In genomic region chr2:11749646-11750349, GRCh38 we compare ENCODE assay signal across 8 cellular contexts. TPM values are rescaled to one million over a fixed set of nuclear protein-coding genes. Genes with fewer than 3 reads are reported as not detected.
DNase-seq lines count a peak whose midpoint lies in the region; ATAC-seq and TF ChIP-seq lines count a peak whose summit lies in the region.

No MANE protein-coding gene starts in this region.

- no peak for TF ChIP-seq CTCF in CD8-positive, alpha-beta T cell (IDR thresholded peaks at IDR 0.05)

- CTCF ChIA-PET in CD8-positive, alpha-beta T cell (lab: Charles Lee), result interaction anchor here (1.1 to 5.1 kb wide), 6 partner anchors 11 to 57 kb away, joined by 3 to 45 read pairs (median 6); no protein-coding TSS in a partner anchor
- CTCF ChIA-PET in activated CD4-positive, alpha-beta memory T cell treated with anti-CD3 and anti-CD28 coated beads, Interleukin-2, amount 10 ng/mL, durations not matched to agents 7 days and 5 days (lab: Charles Lee), result interaction anchor here (0.9 to 2.4 kb wide), 4 partner anchors 11 to 57 kb away, joined by 3 to 20 read pairs (median 9); no protein-coding TSS in a partner anchor

- H3K9me3 ChIP-seq in CD8-positive, alpha-beta T cell (ENCODE audit: low read length), result no peaks in the 10 kb centered on the region

- no peaks in the 10 kb centered on the region for H3K27me3 Mint-ChIP-seq in CD8-positive, alpha-beta T cell (ENCODE audit: low read depth)
- no peaks in the 10 kb centered on the region for H3K27me3 Mint-ChIP-seq in activated CD4-positive, alpha-beta memory T cell treated with anti-CD3 and anti-CD28 coated beads, Interleukin-2, amount 10 ng/mL, durations not matched to agents 7 days and 5 days

- no peak for DNase-seq in CD8-positive, alpha-beta T cell
- no peak for DNase-seq in activated CD4-positive, alpha-beta memory T cell treated with anti-CD3 and anti-CD28 coated beads, Interleukin-2, amount 10 ng/mL, durations not matched to agents 7 days and 5 days
- DNase-seq in medulla oblongata (ENCODE audit: extremely low spot score), result peak; percentile 21
- DNase-seq in SIG-M5 treated with dmso at 0.1 percent for 504 hours (lab: John Stamatoyannopoulos, UW; ENCODE audit: unreplicated experiment), result no peak
- no peak for DNase-seq in NCI-H82 (lab: John Stamatoyannopoulos, UW)
- no peak for DNase-seq in DMS153 (lab: John Stamatoyannopoulos, UW)

- peak overlapping the region; percentile 21 for H3K27ac ChIP-seq in CD8-positive, alpha-beta T cell (ENCODE audit: low read depth, low read length)

- H3K36me3 Mint-ChIP-seq in CD8-positive, alpha-beta T cell, result peaks cover 2% of the 10 kb centered on the region
- H3K36me3 Mint-ChIP-seq in activated CD4-positive, alpha-beta memory T cell treated with anti-CD3 and anti-CD28 coated beads, Interleukin-2, amount 10 ng/mL, durations not matched to agents 7 days and 5 days (ENCODE audit: low read depth), result peaks cover 9% of the 10 kb centered on the region

- intact Hi-C loops in CD8-positive, alpha-beta T cell (cut with DNase I, micrococcal nuclease), result loop anchor here (1.0 to 10.0 kb wide), 5 partner anchors 405 to 968 kb away; partner anchors contain the start of genes ROCK2 (in 2 of the 2), PDIA6 (in 1 of the 2), SLC66A3 (in 1 of the 2) and TRIB2 (in 1 of the 2)

- H3K36me3 ChIP-seq in CD8-positive, alpha-beta T cell (ENCODE audit: insufficient read depth, low read length), result no peaks in the 10 kb centered on the region

- POLR2A ChIA-PET in CD8-positive, alpha-beta T cell (lab: Charles Lee), result interaction anchor here (1.0 to 1.7 kb wide), 3 partner anchors 25 to 58 kb away, joined by 3 to 5 read pairs (median 3); no protein-coding TSS in a partner anchor
- POLR2A ChIA-PET in activated CD4-positive, alpha-beta memory T cell treated with anti-CD3 and anti-CD28 coated beads, Interleukin-2, amount 10 ng/mL, durations not matched to agents 7 days and 5 days (lab: Charles Lee), result interaction anchor here (1.2 to 1.4 kb wide), 2 partner anchors 25 to 29 kb away, joined by 3 to 4 read pairs; no protein-coding TSS in a partner anchor

- H3K4me1 Mint-ChIP-seq in CD8-positive, alpha-beta T cell (ENCODE audit: low read depth), result peaks cover 84% of the 10 kb centered on the region
- H3K4me1 Mint-ChIP-seq in activated CD4-positive, alpha-beta memory T cell treated with anti-CD3 and anti-CD28 coated beads, Interleukin-2, amount 10 ng/mL, durations not matched to agents 7 days and 5 days, result peaks cover 89% of the 10 kb centered on the region

- H3K27ac Mint-ChIP-seq in CD8-positive, alpha-beta T cell, result peak overlapping the region; percentile 90
- peak overlapping the region; percentile 88 for H3K27ac Mint-ChIP-seq in activated CD4-positive, alpha-beta memory T cell treated with anti-CD3 and anti-CD28 coated beads, Interleukin-2, amount 10 ng/mL, durations not matched to agents 7 days and 5 days

- H3K4me3 ChIP-seq in CD8-positive, alpha-beta T cell (ENCODE audit: low read depth, low read length), result no peak overlapping the region

- H3K9me3 Mint-ChIP-seq in CD8-positive, alpha-beta T cell, result no peaks in the 10 kb centered on the region
- no peaks in the 10 kb centered on the region for H3K9me3 Mint-ChIP-seq in activated CD4-positive, alpha-beta memory T cell treated with anti-CD3 and anti-CD28 coated beads, Interleukin-2, amount 10 ng/mL, durations not matched to agents 7 days and 5 days

- H3K4me1 ChIP-seq in CD8-positive, alpha-beta T cell (ENCODE audit: insufficient read depth, low read length), result peaks cover 70% of the 10 kb centered on the region

- no peaks in the 10 kb centered on the region for H3K27me3 ChIP-seq in CD8-positive, alpha-beta T cell (ENCODE audit: insufficient read depth, low read length)

- peak overlapping the region; percentile 43 for H3K4me3 Mint-ChIP-seq in CD8-positive, alpha-beta T cell
- H3K4me3 Mint-ChIP-seq in activated CD4-positive, alpha-beta memory T cell treated with anti-CD3 and anti-CD28 coated beads, Interleukin-2, amount 10 ng/mL, durations not matched to agents 7 days and 5 days, result peak overlapping the region; percentile 92

- no peak for ATAC-seq in CD8-positive, alpha-beta T cell
- ATAC-seq in GM21447 (IDR thresholded peaks at IDR 0.05; ENCODE audit: unreplicated experiment), result peak; percentile 15
- no peak for ATAC-seq in GM21825 (IDR thresholded peaks at IDR 0.05; ENCODE audit: unreplicated experiment)

RNA-seq across cellular contexts. Expression of gene LPIN1, which starts 3.4 kb away (rescaled TPM):
- 100 to 1,000 TPM; 125 to 126 TPM for total RNA-seq in CD8-positive, alpha-beta T cell
- 10 to 100 TPM; 54.0 to 57.8 TPM for total RNA-seq in activated CD4-positive, alpha-beta memory T cell treated with anti-CD3 and anti-CD28 coated beads, Interleukin-2, amount 10 ng/mL, durations not matched to agents 7 days and 5 days
